ENCODE assay signal across 7 cellular contexts in genomic region chr21:6564543-6565166, GRCh38.
DNase-seq lines count a peak whose midpoint lies in the region; ATAC-seq and TF ChIP-seq lines count a peak whose summit lies in the region.
"Not testable (repeated sequence)": the region's sequence is repeated elsewhere in the genome, so short reads cannot be mapped to it uniquely, and the experiment has no call there.

No MANE protein-coding gene starts in this region.

- intact Hi-C loops in Right ventricle myocardium superior (cut with DNase I); left colon (cut with DNase I, micrococcal nuclease); tibial artery (cut with DNase I; ENCODE audit: low total_unique reads): not testable (repeated sequence)

- DNase-seq in RWPE2 (ENCODE audit: low spot score); left colon: not testable (repeated sequence)
- DNase-seq in activated effector memory CD4-positive, alpha-beta T cell treated with anti-CD3 and anti-CD28 coated beads, Interleukin-2, amount 50 U/mL, for 16 hours = peak; percentile 44
- peak; percentile 13 for DNase-seq in Right ventricle myocardium superior
- DNase-seq in nephron progenitor cell = peak; percentile 8
- peak; percentile 21 for DNase-seq in stimulated activated CD8-positive, alpha-beta memory T cell treated with anti-CD3 and anti-CD28 coated beads, Interleukin-4, amount 100 ng/mL, for 48 hours
- DNase-seq in tibial artery = peak in 1 of 2 donors; percentile 42

- H3K36me3 ChIP-seq in RWPE2 (ENCODE audit: low read depth); tibial artery: not testable (repeated sequence)

- not testable (repeated sequence) for H3K4me1 Mint-ChIP-seq in nephron progenitor cell

- H3K9me3 Mint-ChIP-seq in nephron progenitor cell = not testable (repeated sequence)

- not testable (repeated sequence) for H3K4me3 Mint-ChIP-seq in nephron progenitor cell

- not testable (repeated sequence) for H3K27ac Mint-ChIP-seq in nephron progenitor cell

- not testable (repeated sequence) for H3K9me3 ChIP-seq in RWPE2 (ENCODE audit: severe bottlenecking); tibial artery

- H3K4me1 ChIP-seq in RWPE2 (ENCODE audit: insufficient read depth, poor library complexity, severe bottlenecking); tibial artery: not testable (repeated sequence)

- H3K36me3 Mint-ChIP-seq in nephron progenitor cell (ENCODE audit: low read depth) = not testable (repeated sequence)

- not testable (repeated sequence) for H3K27me3 ChIP-seq in RWPE2 (ENCODE audit: insufficient read depth, poor library complexity, severe bottlenecking); tibial artery

- not testable (repeated sequence) for TF ChIP-seq CTCF in RWPE2 (IDR thresholded peaks at IDR 0.05; ENCODE audit: poor library complexity, severe bottlenecking); nephron progenitor cell (IDR thresholded peaks at IDR 0.05); tibial artery (IDR thresholded peaks at IDR 0.05)

- ATAC-seq in RWPE2 (ENCODE audit: low read depth) = peak; percentile 40
- ATAC-seq in Right ventricle myocardium superior (ENCODE audit: poor library complexity) = not testable (repeated sequence)
- ATAC-seq in left colon = peak; percentile 56

- not testable (repeated sequence) for H3K27ac ChIP-seq in RWPE2 (ENCODE audit: poor library complexity, severe bottlenecking); tibial artery

- H3K4me3 ChIP-seq in RWPE2 (ENCODE audit: severe bottlenecking) = not testable (repeated sequence)
- peak overlapping the region; percentile 22 to 26 for H3K4me3 ChIP-seq in tibial artery

- not testable (repeated sequence) for H3K27me3 Mint-ChIP-seq in nephron progenitor cell (ENCODE audit: low read depth, poor library complexity)
